ENCODE assay signal across 10 cellular contexts in the genomic region with DNA sequence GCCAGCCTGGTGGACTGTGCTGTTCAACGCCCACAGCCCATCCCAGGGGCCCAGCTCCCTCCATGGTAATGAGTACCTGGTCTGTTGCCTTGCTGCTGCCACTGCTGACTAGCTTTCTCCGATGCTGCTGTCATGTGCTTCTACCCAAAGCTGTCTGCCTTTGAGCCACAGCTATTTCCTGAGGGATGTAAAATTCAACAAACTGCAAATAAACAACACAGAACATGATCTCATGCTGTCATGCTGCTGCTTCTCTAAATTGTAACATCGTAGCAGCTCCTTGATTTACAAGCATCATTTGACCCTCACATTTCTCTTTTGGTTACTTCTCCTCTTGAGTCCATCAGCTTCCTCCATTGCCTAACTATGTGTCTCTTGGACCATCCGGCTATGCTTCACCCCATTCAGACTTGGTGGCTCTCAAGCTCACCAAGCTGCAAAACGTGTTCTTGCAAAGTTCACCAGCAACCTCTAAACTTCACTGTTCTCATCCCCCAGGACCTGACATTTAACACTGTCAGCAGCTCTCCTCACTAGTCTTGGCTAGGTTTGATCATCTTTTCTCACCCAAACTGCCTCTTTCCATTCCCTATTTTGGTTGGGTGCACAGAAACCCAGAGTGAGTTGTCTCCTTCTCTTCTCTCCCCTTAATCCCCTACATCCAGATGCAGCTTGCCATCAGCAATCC. TPM values are rescaled to one million over a fixed set of nuclear protein-coding genes. Genes with fewer than 3 reads are reported as not detected.
A peak's percentile ranks its signal among the peaks of the same experiment; 100 is the strongest.
DNase-seq lines count a peak whose midpoint lies in the region; FAIRE-seq and TF ChIP-seq lines count a peak whose summit lies in the region.
"Had no signal": no experiment of that assay in that cellular context is flagged by ENCODE, and none has a peak within 500 bp of the region (broad histone marks: within the 10 kb centered on the region; RNA-seq: fewer than 3 reads in every experiment).

No MANE protein-coding gene starts in this region.

- WGBS in suprapubic skin = 59% methylated on average over 5 of the region's 5 CpGs

- H3K27ac ChIP-seq in keratinocyte (ENCODE audit: control insufficient read depth, insufficient read depth, low read length) (no peak overlapping the region), suprapubic skin (peak overlapping the region; percentile 48)

- H3K79me2 ChIP-seq in keratinocyte (ENCODE audit: control insufficient read depth, insufficient read depth, low read length) = peaks cover 5% of the 10 kb centered on the region

- H3K4me3 Mint-ChIP-seq in activated naive CD8-positive, alpha-beta T cell treated with anti-CD3 and anti-CD28 coated beads for 36 hours = peak overlapping the region; percentile 51
- H3K4me3 Mint-ChIP-seq: dendritic cell treated with granulocyte-macrophage colony-stimulating factor and Interleukin-4, amounts not matched to agents 40 ng/mL and 50 ng/mL, for 4 days had no signal

- H3K4me3 ChIP-seq in keratinocyte (ENCODE audit: control insufficient read depth in 2 of 3, extremely low read depth in 1 of 3, insufficient read depth in 2 of 3, low read depth in 1 of 3, low read length in 3 of 3) = no peak overlapping the region
- H3K4me3 ChIP-seq in suprapubic skin = no peak overlapping the region

- peak; percentile 48 for DNase-seq in activated T-cell treated with anti-CD3 and anti-CD28 coated beads, Interleukin-2, amount 50 U/mL, for 1 hour
- no peak for DNase-seq in activated T-cell treated with anti-CD3 and anti-CD28 coated beads for 4 hours
- DNase-seq in activated naive CD8-positive, alpha-beta T cell treated with anti-CD3 and anti-CD28 coated beads for 36 hours = no peak
- no peak for DNase-seq in keratinocyte (ENCODE audit: low read depth, low spot score)
- DNase-seq in suprapubic skin (ENCODE audit: low spot score in 2 of 2) = no peak
- DNase-seq in HuH-7 (ENCODE audit: low spot score) = no peak
- DNase-seq in NCI-H226 = no peak
- no peak for DNase-seq in head of caudate nucleus
- DNase-seq: NCI-H2029 had no signal

- no peaks in the 10 kb centered on the region for H3K9me1 ChIP-seq in keratinocyte (ENCODE audit: control insufficient read depth, extremely low read depth, insufficient read depth, low read length)

- peaks cover 56% of the 10 kb centered on the region for H3K4me1 Mint-ChIP-seq in activated naive CD8-positive, alpha-beta T cell treated with anti-CD3 and anti-CD28 coated beads for 36 hours

- H3K4me1 ChIP-seq in keratinocyte (ENCODE audit: control insufficient read depth, extremely low read depth, insufficient read depth, low read length) (peaks cover 12% of the 10 kb centered on the region), suprapubic skin (peaks cover 19% of the 10 kb centered on the region)

- dilution Hi-C loops in keratinocyte (cut with MboI; ENCODE audit: extremely low pct_ligation_motif_present, low sequenced_read_pairs) = no loop called here

- H3K27me3 ChIP-seq in keratinocyte (ENCODE audit: control insufficient read depth, extremely low read depth, insufficient read depth, low read length) (no peaks in the 10 kb centered on the region), suprapubic skin (no peaks in the 10 kb centered on the region)

- peaks cover 1 to 2% of the 10 kb centered on the region in 2 experiments for H3K36me3 ChIP-seq in keratinocyte (ENCODE audit: control insufficient read depth in 2 of 2, extremely low read depth in 1 of 2, insufficient read depth in 2 of 2, low read length in 2 of 2)
- H3K36me3 ChIP-seq in suprapubic skin = no peaks in the 10 kb centered on the region

- H3K9me3 ChIP-seq in keratinocyte (ENCODE audit: control insufficient read depth, low read depth, low read length) = no peaks in the 10 kb centered on the region
- no peaks in the 10 kb centered on the region for H3K9me3 ChIP-seq in suprapubic skin

- TF ChIP-seq EP300 in suprapubic skin (IDR thresholded peaks at IDR 0.05) = no peak

- no peak overlapping the region for H3K4me2 ChIP-seq in keratinocyte (ENCODE audit: control insufficient read depth, extremely low read depth, insufficient read depth, low read depth, low read length)

- TF ChIP-seq POLR2A in suprapubic skin (IDR thresholded peaks at IDR 0.05) = no peak

- no peaks in the 10 kb centered on the region for H3K27me3 Mint-ChIP-seq in activated naive CD8-positive, alpha-beta T cell treated with anti-CD3 and anti-CD28 coated beads for 36 hours
- H3K27me3 Mint-ChIP-seq: dendritic cell treated with granulocyte-macrophage colony-stimulating factor and Interleukin-4, amounts not matched to agents 40 ng/mL and 50 ng/mL, for 4 days had no signal

- H4K20me1 ChIP-seq in keratinocyte (ENCODE audit: control insufficient read depth, extremely low read depth, insufficient read depth, low read length) = no peaks in the 10 kb centered on the region

- FAIRE-seq in keratinocyte (lab: Jason Lieb, UNC) = peak; percentile 17

- no peak for TF ChIP-seq CTCF in keratinocyte (optimal IDR thresholded peaks at IDR 0.05 in 1 of 3, IDR thresholded peaks at IDR 0.05 in 1 of 3, conservative IDR thresholded peaks at IDR 0.05 in 1 of 3; ENCODE audit: extremely low read depth in 1 of 3, insufficient read depth in 2 of 3, low read length in 3 of 3)
- no peak for TF ChIP-seq CTCF in suprapubic skin (IDR thresholded peaks at IDR 0.05)

- H3K36me3 Mint-ChIP-seq in activated naive CD8-positive, alpha-beta T cell treated with anti-CD3 and anti-CD28 coated beads for 36 hours = peaks cover 64% of the 10 kb centered on the region

- peak overlapping the region; percentile 87 for H3K27ac Mint-ChIP-seq in activated naive CD8-positive, alpha-beta T cell treated with anti-CD3 and anti-CD28 coated beads for 36 hours
- H3K27ac Mint-ChIP-seq: dendritic cell treated with granulocyte-macrophage colony-stimulating factor and Interleukin-4, amounts not matched to agents 40 ng/mL and 50 ng/mL, for 4 days had no signal

- H2AFZ ChIP-seq in keratinocyte (ENCODE audit: control insufficient read depth, low read length) = no peak overlapping the region

- peaks cover 5% of the 10 kb centered on the region for H3K9me3 Mint-ChIP-seq in activated naive CD8-positive, alpha-beta T cell treated with anti-CD3 and anti-CD28 coated beads for 36 hours
- H3K9me3 Mint-ChIP-seq: dendritic cell treated with granulocyte-macrophage colony-stimulating factor and Interleukin-4, amounts not matched to agents 40 ng/mL and 50 ng/mL, for 4 days had no signal

- no peak overlapping the region for H3K9ac ChIP-seq in keratinocyte (ENCODE audit: control insufficient read depth, extremely low read depth, insufficient read depth, low read length)

- intact Hi-C loops in head of caudate nucleus (cut with DNase I) = no loop called here

RNA-seq across cellular contexts. Expression of a gene that starts 54.6 kb away (rescaled TPM):
- 100 to 1,000 TPM; 390 to 395 TPM for total RNA-seq in activated naive CD8-positive, alpha-beta T cell treated with anti-CD3 and anti-CD28 coated beads for 36 hours
- 24.7 to 46.8 TPM (median 27.3 TPM) in 3 replicates for polyA plus RNA-seq in keratinocyte
- 193 TPM for polyA plus RNA-seq in keratinocyte (2011; ENCODE audit: low read depth)
- polyA plus RNA-seq in keratinocyte (2011; cell fraction: cytosol; rRNA removed) = 30.2 and 37.1 TPM in 2 replicates
- 60.3 and 73.6 TPM in 2 replicates for polyA plus RNA-seq in keratinocyte (2011; cell fraction: nucleus; rRNA removed)
- polyA plus RNA-seq in keratinocyte (2012; ENCODE audit: low replicate concordance) = 40.4 and 62.3 TPM in 2 replicates
- polyA minus RNA-seq in keratinocyte = 33.5 to 71.8 TPM (median 53.0 TPM) in 3 replicates
- polyA minus RNA-seq in keratinocyte (2011; cell fraction: cytosol; rRNA and poly(A)+ RNA removed) = 43.5 TPM
- 36.9 and 67.8 TPM in 2 replicates for polyA minus RNA-seq in keratinocyte (2011; cell fraction: nucleus; rRNA and poly(A)+ RNA removed)
- total RNA-seq in suprapubic skin = 10 to 100 TPM; 36.6 to 89.6 (median 67.3) TPM

Comparison
In these comparisons a context has a peak if more than half of its experiments do, and no peak if none do; other contexts are left out.
1. RNA of a gene that starts 54.6 kb away (total RNA-seq): 390 to 395 TPM in activated naive CD8-positive, alpha-beta T cell treated with anti-CD3 and anti-CD28 coated beads for 36 hours; 36.6 to 89.6 TPM in suprapubic skin; every median in the first group is over 4 times any median in the second.